Comparison of ENCODE assay signal across 8 cellular contexts in the genomic region with DNA sequence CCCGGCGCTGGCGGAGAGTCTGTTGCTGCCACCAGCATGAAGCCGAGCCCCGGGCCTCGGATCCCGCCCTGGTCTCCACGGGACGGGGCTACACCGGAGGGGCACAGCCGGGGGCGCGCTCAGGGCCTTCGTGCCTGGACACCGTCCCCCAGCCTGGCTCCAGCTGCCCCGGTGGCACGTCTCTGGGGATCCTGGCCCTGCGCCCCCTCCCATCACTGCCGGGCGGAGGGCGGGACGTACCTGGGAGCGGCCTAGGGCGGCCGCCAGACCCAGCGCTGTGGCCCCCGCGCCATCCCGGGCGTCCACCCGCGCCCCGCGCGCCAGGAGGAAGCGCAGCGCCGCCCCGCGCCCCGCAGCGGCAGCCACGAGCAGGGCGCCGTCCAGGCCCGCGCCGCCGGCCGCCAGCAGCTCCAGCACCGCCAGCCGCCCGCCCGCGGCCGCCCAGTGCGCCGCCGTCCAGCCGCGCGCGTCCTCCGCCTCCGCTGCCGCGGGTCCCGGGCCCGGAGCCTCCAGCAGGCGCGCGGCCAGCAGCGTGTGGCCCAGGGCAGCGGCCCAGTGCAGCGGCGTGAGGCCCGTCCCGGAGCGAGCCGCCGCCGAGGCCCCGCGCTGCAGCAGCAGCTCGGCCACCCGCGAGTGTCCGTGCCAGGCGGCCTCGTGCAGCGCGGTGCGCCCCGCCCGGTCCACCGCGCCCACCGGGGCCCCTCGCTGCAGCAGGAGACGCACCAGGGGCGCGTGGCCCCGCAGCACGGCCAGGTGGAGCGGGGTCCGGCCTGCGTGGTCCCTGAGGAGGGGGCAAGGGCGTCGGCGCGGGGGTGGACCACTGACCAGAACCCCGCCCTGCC. TPM values are rescaled to one million over a fixed set of nuclear protein-coding genes. Genes with fewer than 3 reads are reported as not detected.
DNase-seq lines count a peak whose midpoint lies in the region; ATAC-seq and TF ChIP-seq lines count a peak whose summit lies in the region.

No MANE protein-coding gene starts in this region.

- H3K27ac Mint-ChIP-seq in natural killer cell treated with Interleukin-12 subunit alpha and Interleukin-12 subunit beta and Interleukin-15 and Interleukin-18, amount 100 ng/mL, for 72 hours, result no peak overlapping the region

- peaks cover 6 to 7% of the 10 kb centered on the region in 2 donors for H3K27me3 Mint-ChIP-seq in natural killer cell treated with Interleukin-12 subunit alpha and Interleukin-12 subunit beta and Interleukin-15 and Interleukin-18, amount 100 ng/mL, for 72 hours

- H3K4me2 ChIP-seq in fibroblast of lung (ENCODE audit: extremely low read depth, insufficient read depth, low read length) (peak overlapping the region; percentile 25), PC-9 (no peak overlapping the region)

- peak; percentile 75 for DNase-seq in AG08396 (ENCODE audit: low spot score)
- no peak for DNase-seq in NT2/D1 (ENCODE audit: low read depth, low spot score)
- DNase-seq in fibroblast of lung (ENCODE audit: low read depth in 2 of 2), result no peak
- DNase-seq in natural killer cell treated with Interleukin-12 subunit alpha and Interleukin-12 subunit beta and Interleukin-15 and Interleukin-18, amount 100 ng/mL, for 72 hours (ENCODE audit: low spot score), result no peak
- no peak for DNase-seq in PC-9
- no peak for DNase-seq in central memory CD4-positive, alpha-beta T cell
- no peak for DNase-seq in NCI-H1105 (lab: John Stamatoyannopoulos, UW)

- no peaks in the 10 kb centered on the region for H3K9me2 ChIP-seq in PC-9 (ENCODE audit: insufficient read depth)

- CTCF ChIA-PET in PC-9 (lab: Charles Lee), result no interaction called here

- no peaks in the 10 kb centered on the region for H3K9me3 Mint-ChIP-seq in natural killer cell treated with Interleukin-12 subunit alpha and Interleukin-12 subunit beta and Interleukin-15 and Interleukin-18, amount 100 ng/mL, for 72 hours

- H3K36me3 ChIP-seq in NT2/D1 (ENCODE audit: insufficient read depth, insufficient read length, low read length) (no peaks in the 10 kb centered on the region), fibroblast of lung (ENCODE audit: control insufficient read depth, insufficient read depth, low read length) (no peaks in the 10 kb centered on the region), PC-9 (ENCODE audit: low read depth) (no peaks in the 10 kb centered on the region)

- ATAC-seq in natural killer cell treated with Interleukin-12 subunit alpha and Interleukin-12 subunit beta and Interleukin-15 and Interleukin-18, amount 100 ng/mL, for 72 hours, result peak; percentile 29 to 54
- no peak for ATAC-seq in GM18868 (IDR thresholded peaks at IDR 0.05; ENCODE audit: unreplicated experiment)

- no peaks in the 10 kb centered on the region for H3K36me3 Mint-ChIP-seq in natural killer cell treated with Interleukin-12 subunit alpha and Interleukin-12 subunit beta and Interleukin-15 and Interleukin-18, amount 100 ng/mL, for 72 hours

- H3K27me3 ChIP-seq in NT2/D1 (ENCODE audit: insufficient read depth, insufficient read length) (no peaks in the 10 kb centered on the region), fibroblast of lung (ENCODE audit: control insufficient read depth, insufficient read depth, low read length) (no peaks in the 10 kb centered on the region), PC-9 (ENCODE audit: insufficient read depth, low read depth) (no peaks in the 10 kb centered on the region)

- H4K20me1 ChIP-seq in fibroblast of lung (ENCODE audit: control insufficient read depth, extremely low read depth, insufficient read depth, low read length), result no peaks in the 10 kb centered on the region
- no peaks in the 10 kb centered on the region for H4K20me1 ChIP-seq in PC-9 (ENCODE audit: insufficient read depth)

- H3K9ac ChIP-seq in NT2/D1 (ENCODE audit: insufficient read length, low read depth), result peak overlapping the region; percentile 72
- peak overlapping the region; percentile 23 for H3K9ac ChIP-seq in fibroblast of lung (ENCODE audit: insufficient read depth, low read length)

- no TSS peak for BruUV-seq in PC-9 (replicated peaks; lab: Mats Ljungman, UMichigan)

- H3K4me3 ChIP-seq in NT2/D1 (ENCODE audit: insufficient read length, low read depth) (peak overlapping the region; percentile 21), fibroblast of lung (replicated peaks in 1 of 4; ENCODE audit: control extremely low read depth in 1 of 4, insufficient read depth in 1 of 4, low read depth in 3 of 4, low read length in 4 of 4) (peak overlapping the region in 2 of 4 experiments; percentile 10 to 27), PC-9 (no peak overlapping the region)

- no peak overlapping the region for H3K4me3 Mint-ChIP-seq in natural killer cell treated with Interleukin-12 subunit alpha and Interleukin-12 subunit beta and Interleukin-15 and Interleukin-18, amount 100 ng/mL, for 72 hours

- H3K27ac ChIP-seq in fibroblast of lung (ENCODE audit: insufficient read depth, low read length), result no peak overlapping the region
- H3K27ac ChIP-seq in PC-9, result no peak overlapping the region

- intact Hi-C loops in PC-9 (cut with micrococcal nuclease; ENCODE audit: unreplicated experiment), result no loop called here

- no peaks in the 10 kb centered on the region for H3K9me3 ChIP-seq in NT2/D1 (ENCODE audit: insufficient read depth, low read length)
- no peaks in the 10 kb centered on the region for H3K9me3 ChIP-seq in fibroblast of lung (ENCODE audit: control insufficient read depth, insufficient read depth, low read depth, low read length)
- H3K9me3 ChIP-seq in PC-9 (ENCODE audit: insufficient read depth, low read depth), result no peaks in the 10 kb centered on the region

- H3K4me1 Mint-ChIP-seq in natural killer cell treated with Interleukin-12 subunit alpha and Interleukin-12 subunit beta and Interleukin-15 and Interleukin-18, amount 100 ng/mL, for 72 hours (ENCODE audit: low read depth in 2 of 2), result peaks cover 5 to 6% of the 10 kb centered on the region in 2 donors

- peaks cover 8% of the 10 kb centered on the region; the same call in 1 of the 2 replicates for H3F3A ChIP-seq in PC-9 (ENCODE audit: insufficient read depth, low read depth)

- TF ChIP-seq CTCF in fibroblast of lung (conservative IDR thresholded peaks at IDR 0.05 in 1 of 2, IDR thresholded peaks at IDR 0.05 in 1 of 2; ENCODE audit: low read depth in 1 of 2, low read length in 2 of 2) (no peak), PC-9 (conservative IDR thresholded peaks at IDR 0.05) (no peak)

- POLR2A ChIA-PET in PC-9 (lab: Charles Lee; ENCODE audit: unreplicated experiment), result interaction anchor here (0.6 to 0.8 kb wide), 3 partner anchors 12 to 16 kb away, joined by 3 to 6 read pairs (median 4); a partner anchor contains a TSS

- H3K79me2 ChIP-seq in fibroblast of lung (ENCODE audit: control insufficient read depth, insufficient read depth, low read length) (no peaks in the 10 kb centered on the region), PC-9 (ENCODE audit: low read depth) (no peaks in the 10 kb centered on the region)

- H3K4me1 ChIP-seq in NT2/D1 (ENCODE audit: insufficient read depth, insufficient read length) (peaks cover 23% of the 10 kb centered on the region), fibroblast of lung (ENCODE audit: control insufficient read depth, extremely low read depth, insufficient read depth, low read length) (peaks cover 4% of the 10 kb centered on the region), PC-9 (replicated peaks; ENCODE audit: insufficient read depth) (peaks cover 18% of the 10 kb centered on the region)

- H2AFZ ChIP-seq in fibroblast of lung (ENCODE audit: low read length) (peak overlapping the region; percentile 49), PC-9 (no peak overlapping the region)

RNA-seq across cellular contexts. Expression of a gene that starts 1.0 kb away (rescaled TPM):
- total RNA-seq in fibroblast of lung (1.3 and 2.0 TPM in 2 replicates), PC-9 (2021) (14.7 and 18.9 TPM in 2 replicates)
- 0.84 and 1.9 TPM in 2 replicates for polyA plus RNA-seq in fibroblast of lung
- 0.86 and 2.9 TPM in 2 replicates for polyA plus RNA-seq in fibroblast of lung (2012)
- 1.4 TPM in 1 of 2 replicates, not detected in the other for polyA minus RNA-seq in fibroblast of lung (ENCODE audit: low replicate concordance)
- not detected for total RNA-seq in natural killer cell treated with Interleukin-12 subunit alpha and Interleukin-12 subunit beta and Interleukin-15 and Interleukin-18, amount 100 ng/mL, for 72 hours

RNA-seq across cellular contexts. Expression of a gene that starts 12.9 kb away (rescaled TPM):
- total RNA-seq in fibroblast of lung, result 80.1 and 81.7 TPM in 2 replicates
- 150 and 188 TPM in 2 replicates for polyA plus RNA-seq in fibroblast of lung
- 155 and 217 TPM in 2 replicates for polyA plus RNA-seq in fibroblast of lung (2012)
- 27.3 and 44.5 TPM in 2 replicates for polyA minus RNA-seq in fibroblast of lung (ENCODE audit: low replicate concordance)
- total RNA-seq in natural killer cell treated with Interleukin-12 subunit alpha and Interleukin-12 subunit beta and Interleukin-15 and Interleukin-18, amount 100 ng/mL, for 72 hours, result 100 to 1,000 TPM; 138 to 175 TPM
- total RNA-seq in PC-9 (2021), result 90.5 and 90.8 TPM in 2 replicates

RNA-seq across cellular contexts. Expression of a gene that starts 15.5 kb away (rescaled TPM):
- total RNA-seq in fibroblast of lung (2.6 and 3.1 TPM in 2 replicates), PC-9 (2021) (56.6 and 65.9 TPM in 2 replicates)
- 1.7 and 2.5 TPM in 2 replicates for polyA plus RNA-seq in fibroblast of lung
- polyA plus RNA-seq in fibroblast of lung (2012), result 7.5 and 12.6 TPM in 2 replicates
- 1.1 and 3.7 TPM in 2 replicates for polyA minus RNA-seq in fibroblast of lung (ENCODE audit: low replicate concordance)
- 1 to 10 TPM; 1.3 to 7.7 TPM for total RNA-seq in natural killer cell treated with Interleukin-12 subunit alpha and Interleukin-12 subunit beta and Interleukin-15 and Interleukin-18, amount 100 ng/mL, for 72 hours

RNA-seq across cellular contexts. Expression of a gene that starts 20.9 kb away (rescaled TPM):
- 87.1 and 102 TPM in 2 replicates for total RNA-seq in fibroblast of lung
- polyA plus RNA-seq in fibroblast of lung, result 70.5 and 116 TPM in 2 replicates
- 51.7 and 70.2 TPM in 2 replicates for polyA plus RNA-seq in fibroblast of lung (2012)
- polyA minus RNA-seq in fibroblast of lung (ENCODE audit: low replicate concordance), result 23.3 and 75.5 TPM in 2 replicates
- total RNA-seq in natural killer cell treated with Interleukin-12 subunit alpha and Interleukin-12 subunit beta and Interleukin-15 and Interleukin-18, amount 100 ng/mL, for 72 hours, result 100 to 1,000 TPM; 124 to 196 TPM
- total RNA-seq in PC-9 (2021), result 162 and 183 TPM in 2 replicates

RNA-seq across cellular contexts. Expression of a gene that starts 29.5 kb away (rescaled TPM):
- total RNA-seq in fibroblast of lung (under 0.01 and 0.17 TPM in 2 replicates), PC-9 (2021) (4.0 and 4.2 TPM in 2 replicates)
- not detected in 2 replicates for polyA plus RNA-seq in fibroblast of lung
- 0.08 TPM in 1 of 2 replicates, not detected in the other for polyA plus RNA-seq in fibroblast of lung (2012)
- polyA minus RNA-seq in fibroblast of lung (ENCODE audit: low replicate concordance), result not detected in 2 replicates
- total RNA-seq in natural killer cell treated with Interleukin-12 subunit alpha and Interleukin-12 subunit beta and Interleukin-15 and Interleukin-18, amount 100 ng/mL, for 72 hours, result 1 to 10 TPM in 1 of 2 donors, under 1 TPM in 1; 0.17 to 1.7 TPM
